Comparison of ENCODE assay signal across 14 cellular contexts in the genomic region with DNA sequence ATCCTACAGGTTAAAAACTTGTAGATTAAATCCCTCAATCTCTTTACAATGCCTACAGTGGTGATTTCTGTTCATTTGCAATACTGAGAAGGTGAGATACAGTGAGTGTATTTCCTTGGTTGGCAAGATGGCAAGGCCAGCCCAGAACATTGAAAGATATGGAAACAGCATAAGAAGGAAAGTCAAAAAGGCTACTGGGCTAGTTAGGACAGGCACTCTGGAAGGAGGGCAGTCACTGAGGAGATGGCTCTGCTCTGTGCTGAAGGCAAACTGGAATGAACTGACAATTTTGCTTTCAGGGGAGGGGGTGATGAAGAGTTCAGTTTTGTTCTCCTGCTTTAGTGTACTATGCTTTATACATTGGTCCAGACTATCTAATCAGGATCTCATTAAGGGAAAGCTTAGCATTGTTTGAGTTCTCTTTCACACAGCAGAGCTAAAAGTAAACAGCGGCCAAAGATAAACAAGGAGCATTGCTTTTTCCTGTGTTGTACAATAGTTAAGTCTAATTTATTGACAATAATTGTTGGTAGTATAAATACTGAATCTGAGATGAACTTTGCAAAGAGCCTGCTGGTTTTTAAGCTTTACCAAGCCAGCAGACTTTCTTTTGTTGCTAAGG.
DNase-seq lines count a peak whose midpoint lies in the region; ATAC-seq lines count a peak whose summit lies in the region.
"Had no signal": no experiment of that assay in that cellular context is flagged by ENCODE, and none has a peak within 500 bp of the region (broad histone marks: within the 10 kb centered on the region; RNA-seq: fewer than 3 reads in every experiment).

No MANE protein-coding gene starts in this region.

- H3K27me3 Mint-ChIP-seq in stimulated activated memory B cell treated with anti-CD40 and anti-IgM and Interleukin-4, amounts not matched to agents 10 μg/mL and 1 μg/mL and 100 μg/mL, for 72 hours, result no peaks in the 10 kb centered on the region

- no peaks in the 10 kb centered on the region for H3K27me3 ChIP-seq in HUES6 (ENCODE audit: control insufficient read depth, insufficient read depth, low read length)
- no peaks in the 10 kb centered on the region for H3K27me3 ChIP-seq in Karpas-422 (ENCODE audit: low read length)
- H3K27me3 ChIP-seq: BLaER1 treated with 17β-estradiol and CSF1 and Interleukin-3, amounts not matched to agents 10 nM and 100 nM; breast epithelium; left lung had no signal

- H3K79me2 ChIP-seq in Karpas-422 (ENCODE audit: low read length), result no peaks in the 10 kb centered on the region

- no peak overlapping the region for H3K4me2 ChIP-seq in Karpas-422 (ENCODE audit: low read depth, low read length, poor library complexity, severe bottlenecking)
- H3K4me2 ChIP-seq: BLaER1 treated with 17β-estradiol and CSF1 and Interleukin-3, amounts not matched to agents 10 nM and 100 nM had no signal

- no peak overlapping the region for H3K4me3 Mint-ChIP-seq in stimulated activated memory B cell treated with anti-CD40 and anti-IgM and Interleukin-4, amounts not matched to agents 10 μg/mL and 1 μg/mL and 100 μg/mL, for 72 hours

- H3K9me3 Mint-ChIP-seq in stimulated activated memory B cell treated with anti-CD40 and anti-IgM and Interleukin-4, amounts not matched to agents 10 μg/mL and 1 μg/mL and 100 μg/mL, for 72 hours, result no peaks in the 10 kb centered on the region

- H3K36me3 ChIP-seq in HUES6 (ENCODE audit: control insufficient read depth, insufficient read depth, low read length) (no peaks in the 10 kb centered on the region), Karpas-422 (ENCODE audit: insufficient read depth, low read length) (no peaks in the 10 kb centered on the region)
- H3K36me3 ChIP-seq: BLaER1 treated with 17β-estradiol and CSF1 and Interleukin-3, amounts not matched to agents 10 nM and 100 nM; breast epithelium; left lung had no signal

- no peaks in the 10 kb centered on the region for H3K36me3 Mint-ChIP-seq in stimulated activated memory B cell treated with anti-CD40 and anti-IgM and Interleukin-4, amounts not matched to agents 10 μg/mL and 1 μg/mL and 100 μg/mL, for 72 hours

- peak; percentile 32 for ATAC-seq in stimulated activated memory B cell treated with anti-CD40 and anti-IgM and Interleukin-4, amounts not matched to agents 10 μg/mL and 1 μg/mL and 100 μg/mL, for 72 hours
- no peak for ATAC-seq in GM21423 (IDR thresholded peaks at IDR 0.05; ENCODE audit: unreplicated experiment)
- ATAC-seq in HG02571 (IDR thresholded peaks at IDR 0.05; ENCODE audit: unreplicated experiment), result no peak
- ATAC-seq: left lung had no signal

- H3K4me1 Mint-ChIP-seq in stimulated activated memory B cell treated with anti-CD40 and anti-IgM and Interleukin-4, amounts not matched to agents 10 μg/mL and 1 μg/mL and 100 μg/mL, for 72 hours, result no peaks in the 10 kb centered on the region

- DNase-seq in NCI-H774 (lab: John Stamatoyannopoulos, UW) (peak; percentile 80), foreskin melanocyte (peak; percentile 52), Karpas-422 (no peak), NCI-H2107 treated with DMSO at 0.1 percent for 48 hours (lab: John Stamatoyannopoulos, UW; ENCODE audit: unreplicated experiment) (no peak)
- DNase-seq: left lung, NCI-H2171, SHP77 treated with DMSO at 0.1 percent for 48 hours, substantia nigra had no signal

- 0 out of 2 replicates have a peak, but pooled peaks cover 3% of the 10 kb centered on the region for H4K20me1 ChIP-seq in Karpas-422 (ENCODE audit: insufficient read depth, low read depth, low read length)
- H4K20me1 ChIP-seq: BLaER1 treated with 17β-estradiol and CSF1 and Interleukin-3, amounts not matched to agents 10 nM and 100 nM had no signal

- no peak overlapping the region for H3K27ac Mint-ChIP-seq in stimulated activated memory B cell treated with anti-CD40 and anti-IgM and Interleukin-4, amounts not matched to agents 10 μg/mL and 1 μg/mL and 100 μg/mL, for 72 hours

- peaks cover 13% of the 10 kb centered on the region for H3K4me1 ChIP-seq in HUES6 (ENCODE audit: control insufficient read depth, insufficient read depth, low read length)
- no peaks in the 10 kb centered on the region for H3K4me1 ChIP-seq in Karpas-422 (ENCODE audit: low read length)
- H3K4me1 ChIP-seq: breast epithelium had no signal

- H2AFZ ChIP-seq in Karpas-422 (ENCODE audit: low read length), result no peak overlapping the region

- H3K9me3 ChIP-seq in HUES6 (ENCODE audit: control insufficient read depth, insufficient read depth, low read depth, low read length), result no peaks in the 10 kb centered on the region
- no peaks in the 10 kb centered on the region for H3K9me3 ChIP-seq in Karpas-422 (ENCODE audit: low read length)
- H3K9me3 ChIP-seq: BLaER1 treated with 17β-estradiol and CSF1 and Interleukin-3, amounts not matched to agents 10 nM and 100 nM; breast epithelium; left lung had no signal

- H3K9me2 ChIP-seq in Karpas-422 (replicated peaks; ENCODE audit: insufficient read depth, low read length), result no peaks in the 10 kb centered on the region

- H3K4me3 ChIP-seq in HUES6 (ENCODE audit: low read depth, low read length) (no peak overlapping the region), Karpas-422 (ENCODE audit: low read length) (no peak overlapping the region)
- H3K4me3 ChIP-seq: BLaER1 treated with 17β-estradiol and CSF1 and Interleukin-3, amounts not matched to agents 10 nM and 100 nM; breast epithelium; left lung had no signal

- H3K27ac ChIP-seq in HUES6 (ENCODE audit: low read depth, low read length), result no peak overlapping the region
- no peak overlapping the region for H3K27ac ChIP-seq in Karpas-422 (ENCODE audit: low read length)
- H3K27ac ChIP-seq: BLaER1 treated with 17β-estradiol and CSF1 and Interleukin-3, amounts not matched to agents 10 nM and 100 nM; breast epithelium had no signal

- H3K9ac ChIP-seq in HUES6 (ENCODE audit: low read length) (peak overlapping the region; percentile 8), Karpas-422 (ENCODE audit: low read length) (no peak overlapping the region)
- H3K9ac ChIP-seq: BLaER1 treated with 17β-estradiol and CSF1 and Interleukin-3, amounts not matched to agents 10 nM and 100 nM had no signal

Comparison
In these comparisons a context has a peak if more than half of its experiments do, and no peak if none do; other contexts are left out.
1. DNase-seq: peak in NCI-H774 (single experiment) and foreskin melanocyte (single experiment); none in Karpas-422 (single experiment) and NCI-H2107 treated with DMSO at 0.1 percent for 48 hours (single experiment).